In genomic region chr6:135667694-135668455, GRCh38 we compare ENCODE assay signal across 1 cellular context.
TF ChIP-seq lines count a peak whose summit lies in the region.

No MANE protein-coding gene starts in this region.

TF ChIP-seq in A549, 52 proteins besides CTCF, POLR2A, EP300 and RAD21 (continued from another document):
- TF ChIP-seq HMGXB4 (CRISPR knock-in tag; IDR thresholded peaks at IDR 0.05; ENCODE audit: borderline replicate concordance) = no peak
- no peak for TF ChIP-seq POLR2AphosphoS2 (conservative IDR thresholded peaks at IDR 0.05; ENCODE audit: low read length)
- no peak for TF ChIP-seq EHF (CRISPR knock-in tag; IDR thresholded peaks at IDR 0.05)
- TF ChIP-seq JUN (IDR thresholded peaks at IDR 0.05) = no peak
- no peak for TF ChIP-seq TFCP2L1 (CRISPR knock-in tag; IDR thresholded peaks at IDR 0.05)
- TF ChIP-seq USF2 (IDR thresholded peaks at IDR 0.05) = no peak
- no peak for TF ChIP-seq CBX2 (IDR thresholded peaks at IDR 0.05; ENCODE audit: borderline replicate concordance, low read depth)
- TF ChIP-seq RCOR1 (IDR thresholded peaks at IDR 0.05; ENCODE audit: low read depth, low read length) = no peak
- no peak for TF ChIP-seq REST (IDR thresholded peaks at IDR 0.05)
